ENCODE assay signal across 8 cellular contexts in the genomic region with DNA sequence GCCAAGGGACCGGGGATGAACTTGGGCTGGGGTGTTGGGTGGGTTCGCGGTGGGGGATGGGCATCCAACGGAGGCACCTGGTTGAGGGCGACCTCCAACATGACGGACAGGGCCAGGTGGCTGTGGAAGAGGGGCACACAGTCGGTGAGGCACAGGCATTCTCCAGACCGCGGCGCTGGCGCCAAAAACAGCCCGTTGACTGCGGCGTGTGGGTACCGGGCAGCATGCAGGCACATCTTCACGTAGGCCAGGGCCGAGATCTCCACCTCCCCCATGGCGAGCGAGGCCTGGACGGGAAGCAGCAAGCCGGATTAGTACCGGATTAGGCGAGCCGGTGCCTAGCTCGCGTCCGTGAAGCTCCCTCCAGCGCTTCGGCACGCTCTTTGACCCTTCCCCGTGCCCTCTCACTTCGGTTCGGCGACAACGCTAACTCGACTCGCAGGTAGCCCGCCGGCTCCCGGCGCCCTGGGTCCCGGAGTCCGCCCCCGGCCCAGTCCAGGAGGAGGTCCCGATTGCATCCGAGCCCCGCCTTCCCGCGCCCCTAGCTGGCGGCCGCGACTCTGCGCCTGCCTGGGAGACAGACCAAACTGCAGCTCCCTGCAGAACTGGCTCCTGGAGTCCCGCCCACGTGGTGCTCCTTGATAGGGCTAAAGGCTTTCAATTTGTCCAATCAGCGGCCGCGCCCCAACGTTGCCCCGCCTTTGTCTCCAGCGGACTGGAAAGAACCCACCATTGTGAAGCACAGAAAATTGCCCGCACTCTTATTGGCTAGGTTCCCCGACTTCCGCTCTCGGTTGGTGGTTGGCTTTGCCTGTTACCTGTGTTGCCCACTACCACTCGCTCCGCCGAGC. TPM values are rescaled to one million over a fixed set of nuclear protein-coding genes. Genes with fewer than 3 reads are reported as not detected.
A peak's percentile ranks its signal among the peaks of the same experiment; 100 is the strongest.
DNase-seq lines count a peak whose midpoint lies in the region; ATAC-seq and TF ChIP-seq lines count a peak whose summit lies in the region.

TSS of gene EMC9 (minus strand) at position 562 of the 851 bp plus-strand sequence. CDS start at position 275, 287 bp downstream.

- H3K9me3 ChIP-seq in smooth muscle cell (replicated peaks; ENCODE audit: low read depth): no peaks in the 10 kb centered on the region

- H3K9ac ChIP-seq in smooth muscle cell (ENCODE audit: low read depth): peak within 1 kb of the TSS; percentile 46

- H3K36me3 Mint-ChIP-seq in WTC11: peaks cover 42% of the 10 kb centered on the region

- peak within 1 kb of the TSS; percentile 95 for H3K4me3 Mint-ChIP-seq in WTC11

- CTCF ChIA-PET in WTC11 (lab: Charles Lee): interaction anchor here (0.6 to 2.3 kb wide), 14 partner anchors 20 to 586 kb away, joined by 3 to 26 read pairs (median 5); partner anchors contain the start of genes CIDEB, DCAF11, IRF9 and NRL

- H3K9me3 Mint-ChIP-seq in WTC11: no peaks in the 10 kb centered on the region

- TF ChIP-seq CTCF in AG09309 (IDR thresholded peaks at IDR 0.05; ENCODE audit: control insufficient read depth, insufficient read depth, low read depth, low read length, missing control alignments): peak; percentile 43
- TF ChIP-seq CTCF in WTC11 (IDR thresholded peaks at IDR 0.05): no peak
- peak; percentile 55 for TF ChIP-seq CTCF in cardiac fibroblast (IDR thresholded peaks at IDR 0.05; ENCODE audit: low read depth, low read length)
- peak; percentile 13 for TF ChIP-seq CTCF in smooth muscle cell (IDR thresholded peaks at IDR 0.05; ENCODE audit: borderline replicate concordance, insufficient read depth, poor library complexity, severe bottlenecking)

- ATAC-seq in GM18909 (IDR thresholded peaks at IDR 0.05; ENCODE audit: poor library complexity, unreplicated experiment) (peak; percentile 88), HG03175 (IDR thresholded peaks at IDR 0.05; ENCODE audit: unreplicated experiment) (peak; percentile 89), WTC11 (peak; percentile 89)

- H3K27me3 ChIP-seq in smooth muscle cell (ENCODE audit: low read depth): no peaks in the 10 kb centered on the region

- H3K4me1 Mint-ChIP-seq in WTC11: peaks cover 35% of the 10 kb centered on the region

- WGBS in smooth muscle cell (ENCODE audit: low lambda C conversion rate): under 1% methylated on average over 68 of the region's 68 CpGs

- H3K79me2 ChIP-seq in smooth muscle cell (ENCODE audit: low read depth): peaks cover 27% of the 10 kb centered on the region

- peaks cover 8% of the 10 kb centered on the region for H4K20me1 ChIP-seq in smooth muscle cell (ENCODE audit: low read depth)

- H3F3A ChIP-seq in smooth muscle cell (ENCODE audit: low read depth): peaks cover 16% of the 10 kb centered on the region

- POLR2A ChIA-PET in WTC11 (lab: Charles Lee): interaction anchor here (0.6 to 2.1 kb wide), 12 partner anchors 10 to 603 kb away, joined by 3 to 24 read pairs (median 4); partner anchors contain the start of genes CARMIL3, CHMP4A, DCAF11 and IRF9

- H3K27me3 Mint-ChIP-seq in WTC11 (ENCODE audit: low read depth): no peaks in the 10 kb centered on the region

- H3K4me3 ChIP-seq in AG09309 (ENCODE audit: control insufficient read depth, low read depth, low read length) (peak within 1 kb of the TSS; percentile 99), cardiac fibroblast (replicated peaks in 1 of 2; ENCODE audit: low read depth in 2 of 2, low read length in 2 of 2) (peak within 1 kb of the TSS; percentile 80 to 94), smooth muscle cell (peak within 1 kb of the TSS; percentile 66)

- peak; percentile 95 for DNase-seq in AG09309 (ENCODE audit: low read depth)
- DNase-seq in NCI-H226: peak; percentile 99
- DNase-seq in WTC11 (ENCODE audit: low spot score): peak; percentile 100
- peak; percentile 99 for DNase-seq in cardiac fibroblast (ENCODE audit: low read depth in 2 of 2)
- DNase-seq in iPS-NIHi7 (ENCODE audit: extremely low spot score): peak; percentile 96
- peak; percentile 94 for DNase-seq in smooth muscle cell (lab: John Stamatoyannopoulos, UW; ENCODE audit: unreplicated experiment)

- peak within 1 kb of the TSS; percentile 92 for H3K4me2 ChIP-seq in smooth muscle cell

- peak within 1 kb of the TSS; percentile 50 for H3K27ac ChIP-seq in smooth muscle cell (ENCODE audit: low read depth)

- peak within 1 kb of the TSS; percentile 99 for H3K27ac Mint-ChIP-seq in WTC11

- H3K36me3 ChIP-seq in smooth muscle cell (ENCODE audit: low read depth): no peaks in the 10 kb centered on the region

- H3K4me1 ChIP-seq in smooth muscle cell (ENCODE audit: low read depth): peaks cover 21% of the 10 kb centered on the region

- H2AFZ ChIP-seq in smooth muscle cell (ENCODE audit: low read depth): peak within 1 kb of the TSS; percentile 25

TF ChIP-seq in WTC11, 78 proteins besides CTCF, POLR2A, EP300 and RAD21 (continues in another document):
- TF ChIP-seq EMX1 (CRISPR knock-in tag; IDR thresholded peaks at IDR 0.05): peak; percentile 81; the same call in 1 of the 2 replicates
- TF ChIP-seq OVOL2 (CRISPR knock-in tag; IDR thresholded peaks at IDR 0.05; ENCODE audit: borderline replicate concordance): no peak
- peak; percentile 18; the same call in 1 of the 2 replicates for TF ChIP-seq ETV6 (CRISPR knock-in tag; IDR thresholded peaks at IDR 0.05)
- no peak; the same call in 1 of the 2 replicates for TF ChIP-seq ARID4B (CRISPR knock-in tag; IDR thresholded peaks at IDR 0.05; ENCODE audit: borderline replicate concordance)
- TF ChIP-seq AR (CRISPR knock-in tag; IDR thresholded peaks at IDR 0.05): no peak
- TF ChIP-seq ZBTB21 (CRISPR knock-in tag; IDR thresholded peaks at IDR 0.05; ENCODE audit: borderline replicate concordance): peak; percentile 55; the same call in 1 of the 2 replicates
- TF ChIP-seq SP1 (CRISPR knock-in tag; conservative IDR thresholded peaks at IDR 0.05): peak; percentile 68
- peak; percentile 51; the same call in 1 of the 2 replicates for TF ChIP-seq ZNF219 (CRISPR knock-in tag; IDR thresholded peaks at IDR 0.05; ENCODE audit: borderline replicate concordance)
- peak; percentile 98 for TF ChIP-seq MYBL2 (CRISPR knock-in tag; IDR thresholded peaks at IDR 0.05)
- TF ChIP-seq, protein P1, sequence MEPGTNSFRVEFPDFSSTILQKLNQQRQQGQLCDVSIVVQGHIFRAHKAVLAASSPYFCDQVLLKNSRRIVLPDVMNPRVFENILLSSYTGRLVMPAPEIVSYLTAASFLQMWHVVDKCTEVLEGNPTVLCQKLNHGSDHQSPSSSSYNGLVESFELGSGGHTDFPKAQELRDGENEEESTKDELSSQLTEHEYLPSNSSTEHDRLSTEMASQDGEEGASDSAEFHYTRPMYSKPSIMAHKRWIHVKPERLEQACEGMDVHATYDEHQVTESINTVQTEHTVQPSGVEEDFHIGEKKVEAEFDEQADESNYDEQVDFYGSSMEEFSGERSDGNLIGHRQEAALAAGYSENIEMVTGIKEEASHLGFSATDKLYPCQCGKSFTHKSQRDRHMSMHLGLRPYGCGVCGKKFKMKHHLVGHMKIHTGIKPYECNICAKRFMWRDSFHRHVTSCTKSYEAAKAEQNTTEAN (CRISPR knock-in tag; IDR thresholded peaks at IDR 0.05): peak; percentile 77; the same call in 1 of the 2 replicates

RNA-seq across cellular contexts. Expression of gene EMC9, which starts in this region (rescaled TPM):
- total RNA-seq in WTC11 (2021) (41.3 to 47.9 TPM (median 44.4 TPM) in 3 replicates), smooth muscle cell (6.3 and 13.0 TPM in 2 replicates)
- 11.9 and 16.9 TPM in 2 replicates for polyA plus RNA-seq in smooth muscle cell

Comparison
In these comparisons a context has a peak if more than half of its experiments do, and no peak if none do; other contexts are left out.
1. Peak in every context shown above with its lines: DNase-seq, ATAC-seq, H3K4me3 ChIP-seq and H3K27ac ChIP-seq.